In the genomic region with DNA sequence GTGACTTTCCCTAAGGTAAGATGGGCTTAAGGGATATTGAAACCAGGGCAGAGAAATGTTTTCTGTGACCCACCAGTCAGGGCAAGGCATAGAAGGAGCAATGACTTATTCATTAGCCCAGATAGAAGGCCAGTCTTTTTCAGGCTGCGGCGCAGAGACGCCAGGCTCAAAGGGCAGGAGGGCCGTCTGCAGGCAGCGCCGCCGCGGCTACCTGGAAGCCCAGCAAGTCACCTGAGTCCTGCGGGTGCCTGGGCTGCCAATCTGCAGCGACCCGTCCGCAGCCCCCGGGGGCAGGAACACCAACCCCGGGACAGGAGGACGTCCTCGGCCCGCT, we compare ENCODE assay signal across 8 cellular contexts. TPM values are rescaled to one million over a fixed set of nuclear protein-coding genes. Genes with fewer than 3 reads are reported as not detected.
A peak's percentile ranks its signal among the peaks of the same experiment; 100 is the strongest.
DNase-seq lines count a peak whose midpoint lies in the region; ATAC-seq and TF ChIP-seq lines count a peak whose summit lies in the region.

No MANE protein-coding gene starts in this region.

- peak overlapping the region; percentile 54 for H3K4me3 Mint-ChIP-seq in progenitor cell of endocrine pancreas (ENCODE audit: low read depth)
- H3K4me3 Mint-ChIP-seq in effector memory CD8-positive, alpha-beta T cell, result no peak overlapping the region

- no peaks in the 10 kb centered on the region for H3K9me2 ChIP-seq in PC-3 (replicated peaks; ENCODE audit: low read length)

- intact Hi-C loops in PC-3 (cut with micrococcal nuclease), result no loop called here

- H3K4me3 ChIP-seq in PC-3 (ENCODE audit: low read length), result peak overlapping the region; percentile 71
- H3K4me3 ChIP-seq in fibroblast of villous mesenchyme (ENCODE audit: low read depth, low read length), result peak overlapping the region; percentile 33

- H3K27ac ChIP-seq in PC-3 (ENCODE audit: low read length), result no peak overlapping the region

- CTCF ChIA-PET in PC-3 (lab: Charles Lee), result no interaction called here

- H3K4me1 Mint-ChIP-seq in progenitor cell of endocrine pancreas (ENCODE audit: low read depth), result no peaks in the 10 kb centered on the region
- H3K4me1 Mint-ChIP-seq in effector memory CD8-positive, alpha-beta T cell (ENCODE audit: low read depth in 2 of 2), result no peaks in the 10 kb centered on the region

- DNase-seq in PC-3, result no peak
- DNase-seq in fibroblast of villous mesenchyme (ENCODE audit: low read depth), result no peak
- DNase-seq in progenitor cell of endocrine pancreas (ENCODE audit: low spot score, unreplicated experiment), result no peak
- DNase-seq in effector memory CD8-positive, alpha-beta T cell, result no peak
- DNase-seq in cerebellar nuclear complex (lab: John Stamatoyannopoulos, UW), result no peak
- DNase-seq in activated gamma-delta T cell treated with Interleukin-2 at 50 U/mL for 16 hours, result no peak

- no peak overlapping the region for H3K9ac ChIP-seq in PC-3 (ENCODE audit: low read length)

- H4K20me1 ChIP-seq in PC-3 (ENCODE audit: low read length), result no peaks in the 10 kb centered on the region

- TF ChIP-seq CTCF in PC-3 (conservative IDR thresholded peaks at IDR 0.05; ENCODE audit: low read depth, low read length) (no peak), fibroblast of villous mesenchyme (IDR thresholded peaks at IDR 0.05; ENCODE audit: insufficient read depth, low read depth, low read length) (no peak), progenitor cell of endocrine pancreas (IDR thresholded peaks at IDR 0.05; ENCODE audit: unreplicated experiment) (no peak)

- H3K9me3 ChIP-seq in PC-3 (ENCODE audit: low read length), result no peaks in the 10 kb centered on the region

- H3K27me3 Mint-ChIP-seq in progenitor cell of endocrine pancreas, result peaks cover 73% of the 10 kb centered on the region
- H3K27me3 Mint-ChIP-seq in effector memory CD8-positive, alpha-beta T cell, result peaks cover 9 to 31% of the 10 kb centered on the region in 2 donors

- H3K27me3 ChIP-seq in PC-3 (ENCODE audit: low read length), result peaks cover 29% of the 10 kb centered on the region

- peak overlapping the region; percentile 69 for H2AFZ ChIP-seq in PC-3 (ENCODE audit: low read length)

- ATAC-seq in GM18502 (IDR thresholded peaks at IDR 0.05; ENCODE audit: poor library complexity, unreplicated experiment) (peak; percentile 7), PC-3 (no peak), HG02678 (IDR thresholded peaks at IDR 0.05; ENCODE audit: unreplicated experiment) (no peak)
- no peak for ATAC-seq in effector memory CD8-positive, alpha-beta T cell (replicated peaks)

- H3K4me2 ChIP-seq in PC-3 (ENCODE audit: low read length), result peak overlapping the region; percentile 80

- H3K9me3 Mint-ChIP-seq in progenitor cell of endocrine pancreas (ENCODE audit: low read depth), result no peaks in the 10 kb centered on the region
- H3K9me3 Mint-ChIP-seq in effector memory CD8-positive, alpha-beta T cell, result peaks cover 0 to 4% of the 10 kb centered on the region in 2 donors

- H3K36me3 Mint-ChIP-seq in progenitor cell of endocrine pancreas (ENCODE audit: insufficient read depth), result no peaks in the 10 kb centered on the region
- no peaks in the 10 kb centered on the region for H3K36me3 Mint-ChIP-seq in effector memory CD8-positive, alpha-beta T cell (ENCODE audit: insufficient read depth)

- H3K4me1 ChIP-seq in PC-3 (ENCODE audit: insufficient read depth, low read length), result no peaks in the 10 kb centered on the region

- no TSS peak for BruUV-seq in PC-3 (replicated peaks; lab: Mats Ljungman, UMichigan)

- POLR2A ChIA-PET in PC-3 (lab: Charles Lee; ENCODE audit: unreplicated experiment), result no interaction called here

- H3K27ac Mint-ChIP-seq in progenitor cell of endocrine pancreas, result no peak overlapping the region
- no peak overlapping the region for H3K27ac Mint-ChIP-seq in effector memory CD8-positive, alpha-beta T cell

- H3K36me3 ChIP-seq in PC-3 (ENCODE audit: low read depth, low read length), result no peaks in the 10 kb centered on the region

- H3F3A ChIP-seq in PC-3 (ENCODE audit: low read length, unreplicated experiment), result no peaks in the 10 kb centered on the region

- H3K79me2 ChIP-seq in PC-3 (ENCODE audit: low read length), result no peaks in the 10 kb centered on the region

RNA-seq across cellular contexts. Expression of gene SH3GL2, which starts 0.3 kb away (rescaled TPM):
- total RNA-seq in PC-3 (2014; rRNA removed), result 1.4 and 2.9 TPM in 2 replicates
- total RNA-seq in fibroblast of villous mesenchyme, result 0.32 and 0.43 TPM in 2 replicates
- total RNA-seq in progenitor cell of endocrine pancreas, result 2.1 and 3.3 TPM in 2 replicates
